ENCODE assay signal across 1 cellular context in genomic region chr2:70553584-70554337, GRCh38.
A peak's percentile ranks its signal among the peaks of the same experiment; 100 is the strongest.
TF ChIP-seq lines count a peak whose summit lies in the region.

TGFA (minus strand) TSS chr2:70553826; CDS start chr2:70553767, 59 bp downstream.

TF ChIP-seq in HepG2, 621 proteins besides CTCF, POLR2A, EP300 and RAD21 (continued from another document and continues in another):
- TF ChIP-seq ZNF576 (CRISPR knock-in tag; IDR thresholded peaks at IDR 0.05) (no peak; the same call in 1 of the 2 replicates), FOXC1 (CRISPR knock-in tag; IDR thresholded peaks at IDR 0.05; ENCODE audit: borderline replicate concordance) (no peak), MEIS1 (CRISPR knock-in tag; IDR thresholded peaks at IDR 0.05; ENCODE audit: borderline replicate concordance) (no peak; the same call in 1 of the 2 replicates), SRSF4 (IDR thresholded peaks at IDR 0.05; ENCODE audit: low read depth, low read length, poor library complexity, severe bottlenecking) (no peak), ATF1 (CRISPR knock-in tag; IDR thresholded peaks at IDR 0.05) (no peak), PREB (CRISPR knock-in tag; IDR thresholded peaks at IDR 0.05) (no peak), ZNF790 (CRISPR knock-in tag; IDR thresholded peaks at IDR 0.05; ENCODE audit: borderline replicate concordance) (no peak), NR2F6 (IDR thresholded peaks at IDR 0.05) (no peak), NR2F6 (CRISPR knock-in tag; IDR thresholded peaks at IDR 0.05) (no peak; the same call in 1 of the 2 replicates), ELF1 (CRISPR knock-in tag; IDR thresholded peaks at IDR 0.05) (peak; percentile 23; the same call in 1 of the 2 replicates), ZNF629 (CRISPR knock-in tag; conservative IDR thresholded peaks at IDR 0.05) (no peak; the same call in 1 of the 2 replicates), ZNF619 (CRISPR knock-in tag; IDR thresholded peaks at IDR 0.05) (no peak), ARNT (IDR thresholded peaks at IDR 0.05) (no peak), TAF15 (IDR thresholded peaks at IDR 0.05; ENCODE audit: low read depth, low read length, poor library complexity, severe bottlenecking) (peak; percentile 40), ZNF101 (CRISPR knock-in tag; IDR thresholded peaks at IDR 0.05; ENCODE audit: borderline replicate concordance, low read depth) (no peak), CHD2 (IDR thresholded peaks at IDR 0.05; ENCODE audit: low read depth, low read length) (0 out of 2 replicates have a peak, but pooled peaks have one; percentile 34), WIZ (CRISPR knock-in tag; IDR thresholded peaks at IDR 0.05) (peak; percentile 93), SMYD3 (CRISPR knock-in tag; IDR thresholded peaks at IDR 0.05) (peak; percentile 79; the same call in 1 of the 2 replicates), SPEN (CRISPR knock-in tag; IDR thresholded peaks at IDR 0.05; ENCODE audit: low read depth) (peak; percentile 75), ZGPAT (CRISPR knock-in tag; IDR thresholded peaks at IDR 0.05) (peak; percentile 89; the same call in 1 of the 2 replicates), ZFYVE20 (CRISPR knock-in tag; IDR thresholded peaks at IDR 0.05; ENCODE audit: borderline replicate concordance, low read depth) (no peak), REXO4 (CRISPR knock-in tag; IDR thresholded peaks at IDR 0.05; ENCODE audit: borderline replicate concordance) (no peak), JUN (CRISPR knock-in tag; IDR thresholded peaks at IDR 0.05) (0 out of 2 replicates have a peak, but pooled peaks have one; percentile 31), ZFP91 (CRISPR knock-in tag; IDR thresholded peaks at IDR 0.05; ENCODE audit: borderline replicate concordance) (peak; percentile 47; the same call in 1 of the 2 replicates), CENPT (CRISPR knock-in tag; IDR thresholded peaks at IDR 0.05; ENCODE audit: low read depth) (no peak), ZNF891 (CRISPR knock-in tag; IDR thresholded peaks at IDR 0.05) (peak; percentile 76), ZNF710 (CRISPR knock-in tag; IDR thresholded peaks at IDR 0.05; ENCODE audit: borderline replicate concordance) (0 out of 2 replicates have a peak, but pooled peaks have one; percentile 30), ZBTB21 (CRISPR knock-in tag; IDR thresholded peaks at IDR 0.05) (no peak), FIP1L1 (IDR thresholded peaks at IDR 0.05; ENCODE audit: borderline replicate concordance, insufficient read depth, low read depth, low read length) (no peak), SUZ12 (IDR thresholded peaks at IDR 0.05; ENCODE audit: low read depth, low read length) (no peak), TGIF2 (CRISPR knock-in tag; IDR thresholded peaks at IDR 0.05) (peak; percentile 24; the same call in 1 of the 2 replicates), HNF1A (IDR thresholded peaks at IDR 0.05; ENCODE audit: low read depth) (no peak), HNF1A (CRISPR knock-in tag; IDR thresholded peaks at IDR 0.05; ENCODE audit: borderline replicate concordance) (peak; percentile 12; the same call in 1 of the 2 replicates), MEF2D (CRISPR knock-in tag; IDR thresholded peaks at IDR 0.05) (no peak), SMC3 (IDR thresholded peaks at IDR 0.05; ENCODE audit: low read length) (peak; percentile 35; the same call in 1 of the 2 replicates), JUND (CRISPR knock-in tag; IDR thresholded peaks at IDR 0.05) (no peak), JARID2 (CRISPR knock-in tag; IDR thresholded peaks at IDR 0.05; ENCODE audit: insufficient replicate concordance) (no peak), ZFP1 (CRISPR knock-in tag; IDR thresholded peaks at IDR 0.05) (no peak), ZHX1 (CRISPR knock-in tag; IDR thresholded peaks at IDR 0.05; ENCODE audit: low read depth) (no peak), KLF9 (CRISPR knock-in tag; IDR thresholded peaks at IDR 0.05; ENCODE audit: low read depth) (no peak), ZBTB1 (CRISPR knock-in tag; IDR thresholded peaks at IDR 0.05; ENCODE audit: borderline replicate concordance) (peak; percentile 95; the same call in 1 of the 2 replicates), ZNF10 (CRISPR knock-in tag; IDR thresholded peaks at IDR 0.05; ENCODE audit: borderline replicate concordance, low read depth) (no peak), MXI1 (IDR thresholded peaks at IDR 0.05; ENCODE audit: borderline replicate concordance, low read depth, low read length) (peak; percentile 56; the same call in 1 of the 3 replicates), ELF4 (CRISPR knock-in tag; IDR thresholded peaks at IDR 0.05; ENCODE audit: borderline replicate concordance) (no peak), DMTF1 (CRISPR knock-in tag; IDR thresholded peaks at IDR 0.05) (no peak), EHMT2 (IDR thresholded peaks at IDR 0.05; ENCODE audit: borderline replicate concordance, low read depth, low read length) (no peak), ZNF703 (CRISPR knock-in tag; IDR thresholded peaks at IDR 0.05; ENCODE audit: borderline replicate concordance) (no peak; the same call in 1 of the 2 replicates)
